In genomic region chr3:98843301-98843959, GRCh38 we compare ENCODE assay signal across 16 cellular contexts.
"Had no signal": no experiment of that assay in that cellular context is flagged by ENCODE, and none has a peak within 500 bp of the region (broad histone marks: within the 10 kb centered on the region; RNA-seq: fewer than 3 reads in every experiment).

No MANE protein-coding gene starts in this region.

- H3K27ac ChIP-seq: dorsolateral prefrontal cortex, esophagus muscularis mucosa, gastroesophageal sphincter, left ventricle myocardium inferior, parathyroid adenoma had no signal

- H3K9ac ChIP-seq: parathyroid adenoma had no signal

- ATAC-seq: activated naive CD4-positive, alpha-beta T cell treated with anti-CD3 and anti-CD28 coated beads, Interleukin-2, amount 50 U/mL, for 72 hours; gastroesophageal sphincter; stimulated activated effector memory CD8-positive, alpha-beta T cell treated with anti-CD3 and anti-CD28 coated beads, Interleukin-12 subunit alpha, Interleukin-12 subunit beta, amount 100 ng/mL, for 72 hours had no signal

- H3K4me3 ChIP-seq: dorsolateral prefrontal cortex, esophagus muscularis mucosa, gastroesophageal sphincter, left ventricle myocardium inferior, smooth muscle cell had no signal

- FAIRE-seq: keratinocyte had no signal

- H3K9me3 ChIP-seq: esophagus muscularis mucosa, gastroesophageal sphincter had no signal

- DNase-seq: activated CD4-positive, alpha-beta T cell treated with anti-CD3 and anti-CD28 coated beads, Interleukin-2, amount 50 U/mL, for 4 hours; activated CD4-positive, CD25-positive, alpha-beta regulatory T cell treated with anti-CD3 and anti-CD28 coated beads, Interleukin-2, amount 50 U/mL, for 72 hours; activated effector memory CD4-positive, alpha-beta T cell treated with anti-CD3 and anti-CD28 coated beads, Interleukin-2, amount 50 U/mL, for 16 hours; activated T-cell treated with anti-CD3 and anti-CD28 coated beads, Interleukin-2, amount 50 U/mL, for 1 hour; amygdala; cerebellar nuclear complex; dorsolateral prefrontal cortex; left ventricle myocardium inferior had no signal

- H3K79me2 ChIP-seq: parathyroid adenoma had no signal

- H3K36me3 Mint-ChIP-seq: stimulated activated effector memory CD8-positive, alpha-beta T cell treated with anti-CD3 and anti-CD28 coated beads, Interleukin-12 subunit alpha, Interleukin-12 subunit beta, amount 100 ng/mL, for 72 hours had no signal

- H3K4me2 ChIP-seq: smooth muscle cell had no signal

- H3K27me3 ChIP-seq: dorsolateral prefrontal cortex, esophagus muscularis mucosa, gastroesophageal sphincter had no signal

- H3K4me1 ChIP-seq: parathyroid adenoma had no signal

- H3K4me3 Mint-ChIP-seq: stimulated activated effector memory CD8-positive, alpha-beta T cell treated with anti-CD3 and anti-CD28 coated beads, Interleukin-12 subunit alpha, Interleukin-12 subunit beta, amount 100 ng/mL, for 72 hours; T-helper 2 cell treated with Interferon-gamma antibody and Interleukin-4, amounts not matched to agents 5 μg/mL and 100 μg/mL, for 36 hours had no signal

- H3K27ac Mint-ChIP-seq: activated naive CD4-positive, alpha-beta T cell treated with anti-CD3 and anti-CD28 coated beads, Interleukin-2, amount 50 U/mL, for 72 hours; stimulated activated effector memory CD8-positive, alpha-beta T cell treated with anti-CD3 and anti-CD28 coated beads, Interleukin-12 subunit alpha, Interleukin-12 subunit beta, amount 100 ng/mL, for 72 hours; T-helper 2 cell treated with Interferon-gamma antibody and Interleukin-4, amounts not matched to agents 5 μg/mL and 100 μg/mL, for 36 hours had no signal

- H2AFZ ChIP-seq: parathyroid adenoma had no signal
